ENCODE assay signal across 16 cellular contexts in genomic region chr17:69577098-69577497, GRCh38.
DNase-seq lines count a peak whose midpoint lies in the region; ATAC-seq and TF ChIP-seq lines count a peak whose summit lies in the region.
"Had no signal": no experiment of that assay in that cellular context is flagged by ENCODE, and none has a peak within 500 bp of the region (broad histone marks: within the 10 kb centered on the region; RNA-seq: fewer than 3 reads in every experiment).

No MANE protein-coding gene starts in this region.

- H3K9ac ChIP-seq in BLaER1 (peak overlapping the region; percentile 16; the same call in 1 of the 2 replicates), IMR-90 (ENCODE audit: low read depth, low read length) (no peak overlapping the region)
- H3K9ac ChIP-seq: KMS-11 had no signal

- H3K27me3 ChIP-seq in BLaER1 (no peaks in the 10 kb centered on the region), IMR-90 (ENCODE audit: control insufficient read depth, insufficient read depth, low read length) (no peaks in the 10 kb centered on the region), thyroid gland (no peaks in the 10 kb centered on the region)

- H3K18ac ChIP-seq in IMR-90 (ENCODE audit: low read depth, low read length), result peak overlapping the region; percentile 49; the same call in 1 of the 2 replicates

- WGBS in IMR-90 (ENCODE audit: extremely low coverage in 2 of 2, insufficient read length in 1 of 2), 2 experiments, result 100% methylated on average over 2 of the region's 7 CpGs; no CpG with 5 or more reads in 1 of the 2 experiments
- WGBS in thyroid gland, 2 donors, result 46 to 62% methylated on average over 7 of the region's 7 CpGs

- H3K27ac ChIP-seq in BLaER1 (peak overlapping the region; percentile 89), IMR-90 (ENCODE audit: insufficient read depth, low read length) (no peak overlapping the region), thyroid gland (peak overlapping the region; percentile 91 to 99 (median 93))
- H3K27ac ChIP-seq: KMS-11 had no signal

- no peak overlapping the region for H4K91ac ChIP-seq in IMR-90 (ENCODE audit: insufficient read depth, low read depth, low read length)

- CTCF ChIA-PET in IMR-90 (lab: Yijun Ruan, JAX) (no interaction called here), activated B cell treated with CpG ODN at 0.5 μM for 24 hours (lab: Charles Lee) (interaction anchor here (1.3 kb wide), 1 partner anchor 30 kb away, joined by 3 read pairs; no protein-coding TSS in a partner anchor)

- H2BK120ac ChIP-seq in IMR-90 (ENCODE audit: low read depth, low read length), result peak overlapping the region; percentile 25; the same call in 1 of the 2 replicates

- H3K27me3 Mint-ChIP-seq in activated B cell treated with CpG ODN at 0.5 μM for 24 hours (peaks cover 6% of the 10 kb centered on the region), mesothelial cell of epicardium (ENCODE audit: low read depth) (no peaks in the 10 kb centered on the region)

- intact Hi-C loops in IMR-90 (cut with micrococcal nuclease), result loop anchor here (10.0 kb wide), 1 partner anchor 78 kb away; no protein-coding TSS in a partner anchor
- intact Hi-C loops in activated B cell treated with CpG ODN at 0.5 μM for 24 hours (cut with micrococcal nuclease), result no loop called here
- intact Hi-C loops in thyroid gland (cut with DNase I), result no loop called here

- no peak overlapping the region for H3K4ac ChIP-seq in IMR-90 (ENCODE audit: low read depth, low read length)

- H2AK9ac ChIP-seq in IMR-90 (replicated peaks; ENCODE audit: low read depth, low read length, poor library complexity), result no peak overlapping the region

- no peak overlapping the region for H2AFZ ChIP-seq in IMR-90 (replicated peaks; ENCODE audit: low read length, poor library complexity)

- no TSS peak for BruUV-seq in IMR-90 (replicated peaks; lab: Mats Ljungman, UMichigan)

- 0 out of 2 replicates have a peak overlapping the region, but pooled peaks have one; percentile 1 for H3K4me3 ChIP-seq in BLaER1
- H3K4me3 ChIP-seq in IMR-90 (ENCODE audit: insufficient read depth, low read depth, low read length), result no peak overlapping the region
- H3K4me3 ChIP-seq in thyroid gland (replicated peaks in 1 of 3), result no peak overlapping the region

- H3K36me3 Mint-ChIP-seq in activated B cell treated with CpG ODN at 0.5 μM for 24 hours (ENCODE audit: low read depth) (no peaks in the 10 kb centered on the region), mesothelial cell of epicardium (no peaks in the 10 kb centered on the region)
- H3K36me3 Mint-ChIP-seq: CD14-positive monocyte; CD8-positive, alpha-beta T cell had no signal

- H3K14ac ChIP-seq in IMR-90 (replicated peaks; ENCODE audit: low read depth, low read length), result no peak overlapping the region

- 0 out of 2 replicates have a peak overlapping the region, but pooled peaks have one; percentile 49 for H2AK5ac ChIP-seq in IMR-90 (ENCODE audit: low read depth, low read length)

- H2BK5ac ChIP-seq in IMR-90 (ENCODE audit: low read depth, low read length, poor library complexity, severe bottlenecking), result no peak overlapping the region

- no peaks in the 10 kb centered on the region for H3K79me1 ChIP-seq in IMR-90 (ENCODE audit: low read depth in 1 of 2, low read length in 2 of 2)

- H3K36me3 ChIP-seq in BLaER1 (no peaks in the 10 kb centered on the region), IMR-90 (ENCODE audit: control insufficient read depth, insufficient read depth, low read length) (no peaks in the 10 kb centered on the region), thyroid gland (no peaks in the 10 kb centered on the region)

- no peak overlapping the region; a peak in 1 of 4 replicates for H4K8ac ChIP-seq in IMR-90 (ENCODE audit: low read depth in 2 of 2, low read length in 2 of 2)

- H4K20me1 ChIP-seq in BLaER1 (no peaks in the 10 kb centered on the region), IMR-90 (ENCODE audit: insufficient read depth, low read length) (no peaks in the 10 kb centered on the region)

- in situ Hi-C loops in IMR-90 (cut with MboI; ENCODE audit: low sequenced_read_pairs), result no loop called here

- H3K9me3 Mint-ChIP-seq in activated B cell treated with CpG ODN at 0.5 μM for 24 hours (no peaks in the 10 kb centered on the region), mesothelial cell of epicardium (peaks cover 8% of the 10 kb centered on the region)
- H3K9me3 Mint-ChIP-seq: CD14-positive monocyte; CD8-positive, alpha-beta T cell; H9 had no signal

- H3K9me1 ChIP-seq in IMR-90 (ENCODE audit: insufficient read depth, low read length), result peaks cover 7% of the 10 kb centered on the region

- peak overlapping the region; percentile 20; the same call in 1 of the 2 replicates for H4K5ac ChIP-seq in IMR-90 (ENCODE audit: low read depth, low read length)

- dilution Hi-C loops in IMR-90 (cut with HindIII; ENCODE audit: low sequenced_read_pairs, unreplicated experiment), result no loop called here

- H3K27ac Mint-ChIP-seq in activated B cell treated with CpG ODN at 0.5 μM for 24 hours (no peak overlapping the region), mesothelial cell of epicardium (no peak overlapping the region)
- H3K27ac Mint-ChIP-seq: CD14-positive monocyte; CD8-positive, alpha-beta T cell; H9 had no signal

- no peak for DNase-seq in IMR-90
- DNase-seq in activated B cell treated with CpG ODN at 0.5 μM for 24 hours, result no peak
- peak; percentile 74 to 75 for DNase-seq in thyroid gland
- DNase-seq in NCI-H524 (lab: John Stamatoyannopoulos, UW), result no peak
- no peak for DNase-seq in mesothelial cell of epicardium (ENCODE audit: low spot score in 2 of 2, unreplicated experiment in 2 of 2)
- DNase-seq: ACHN; CD8-positive, alpha-beta T cell; COR-L47; DMS153; GF-D8; GOT3; H9 had no signal

- H3K4me1 Mint-ChIP-seq in activated B cell treated with CpG ODN at 0.5 μM for 24 hours (peaks cover 43% of the 10 kb centered on the region), mesothelial cell of epicardium (peaks cover 32% of the 10 kb centered on the region)

- H3K4me1 ChIP-seq in BLaER1 (peaks cover 90% of the 10 kb centered on the region), IMR-90 (ENCODE audit: control insufficient read depth, insufficient read depth, low read length) (peaks cover 17% of the 10 kb centered on the region), thyroid gland (peaks cover 66 to 69% of the 10 kb centered on the region in 2 donors)

- TF ChIP-seq POLR2A in IMR-90 (IDR thresholded peaks at IDR 0.05; ENCODE audit: low read depth, low read length), result no peak
- TF ChIP-seq POLR2A in thyroid gland (IDR thresholded peaks at IDR 0.05), result peak in 1 of 2 donors; percentile 54

- H3K4me2 ChIP-seq in BLaER1 (peak overlapping the region; percentile 78), IMR-90 (ENCODE audit: low read depth, low read length) (no peak overlapping the region)
- H3K4me2 ChIP-seq: KMS-11 had no signal

- H3K23ac ChIP-seq in IMR-90 (ENCODE audit: low read depth, low read length), result no peak overlapping the region

- peaks cover 4% of the 10 kb centered on the region; the same call in 1 of the 2 replicates for H3K9me3 ChIP-seq in BLaER1
- no peaks in the 10 kb centered on the region for H3K9me3 ChIP-seq in IMR-90 (ENCODE audit: control insufficient read depth, insufficient read depth, low read length)
- H3K9me3 ChIP-seq in thyroid gland, result no peaks in the 10 kb centered on the region

- no peak overlapping the region for H2BK20ac ChIP-seq in IMR-90 (ENCODE audit: low read depth, low read length)

- no peak for TF ChIP-seq RAD21 in IMR-90 (IDR thresholded peaks at IDR 0.05; ENCODE audit: low read length)

- H2BK15ac ChIP-seq in IMR-90 (ENCODE audit: low read depth, low read length), result peak overlapping the region; percentile 9; the same call in 1 of the 3 replicates

- ATAC-seq in IMR-90 (ENCODE audit: low read depth), result no peak
- ATAC-seq in activated B cell treated with CpG ODN at 0.5 μM for 24 hours (ENCODE audit: low read depth), result no peak
- ATAC-seq in HG02610 (IDR thresholded peaks at IDR 0.05; ENCODE audit: unreplicated experiment), result no peak
- ATAC-seq: CD8-positive, alpha-beta T cell had no signal

- H3K56ac ChIP-seq in IMR-90 (ENCODE audit: extremely low read depth, insufficient read depth, low read length), result no peak overlapping the region

- TF ChIP-seq CTCF in IMR-90 (conservative IDR thresholded peaks at IDR 0.05; ENCODE audit: low read depth, low read length) (no peak), activated B cell treated with CpG ODN at 0.5 μM for 24 hours (IDR thresholded peaks at IDR 0.05) (no peak), thyroid gland (IDR thresholded peaks at IDR 0.05) (peak in 1 of 6 experiments; percentile 8), mesothelial cell of epicardium (IDR thresholded peaks at IDR 0.05; ENCODE audit: unreplicated experiment) (no peak)

- H3K4me3 Mint-ChIP-seq in activated B cell treated with CpG ODN at 0.5 μM for 24 hours, result peak overlapping the region; percentile 24
- H3K4me3 Mint-ChIP-seq in mesothelial cell of epicardium, result no peak overlapping the region
- H3K4me3 Mint-ChIP-seq: CD14-positive monocyte; CD8-positive, alpha-beta T cell; H9 had no signal

- POLR2A ChIA-PET in IMR-90 (lab: Charles Lee; ENCODE audit: unreplicated experiment), result no interaction called here
- POLR2A ChIA-PET in activated B cell treated with CpG ODN at 0.5 μM for 24 hours (lab: Charles Lee), result no interaction called here

TF ChIP-seq in IMR-90, 13 proteins besides CTCF, POLR2A, EP300 and RAD21 (continues in another document):
- TF ChIP-seq CEBPB (IDR thresholded peaks at IDR 0.05; ENCODE audit: low read depth, low read length) (no peak), RFX5 (IDR thresholded peaks at IDR 0.05; ENCODE audit: low read depth, low read length) (no peak), NFE2L2 (IDR thresholded peaks at IDR 0.05; ENCODE audit: low read depth, low read length) (no peak), SMC3 (IDR thresholded peaks at IDR 0.05; ENCODE audit: low read depth, low read length) (no peak), MAZ (IDR thresholded peaks at IDR 0.05; ENCODE audit: borderline replicate concordance, low read depth, low read length) (no peak), RCOR1 (IDR thresholded peaks at IDR 0.05; ENCODE audit: insufficient replicate concordance, low read length) (no peak), BHLHE40 (IDR thresholded peaks at IDR 0.05; ENCODE audit: low read depth, low read length) (no peak), MXI1 (IDR thresholded peaks at IDR 0.05; ENCODE audit: borderline replicate concordance, low read depth, low read length) (no peak), MAFK (IDR thresholded peaks at IDR 0.05; ENCODE audit: low read depth, low read length) (no peak), CHD1 (IDR thresholded peaks at IDR 0.05; ENCODE audit: low read depth, low read length) (no peak), ELK1 (IDR thresholded peaks at IDR 0.05; ENCODE audit: borderline replicate concordance, low read depth, low read length) (no peak)

Comparison
In these comparisons a context has a peak if more than half of its experiments do, and no peak if none do; other contexts are left out.
1. DNase-seq: peak in thyroid gland (2 of 2); none in IMR-90 (single experiment), activated B cell treated with CpG ODN at 0.5 μM for 24 hours (single experiment), NCI-H524 (0 of 2) and mesothelial cell of epicardium (0 of 2).